In the genomic region with DNA sequence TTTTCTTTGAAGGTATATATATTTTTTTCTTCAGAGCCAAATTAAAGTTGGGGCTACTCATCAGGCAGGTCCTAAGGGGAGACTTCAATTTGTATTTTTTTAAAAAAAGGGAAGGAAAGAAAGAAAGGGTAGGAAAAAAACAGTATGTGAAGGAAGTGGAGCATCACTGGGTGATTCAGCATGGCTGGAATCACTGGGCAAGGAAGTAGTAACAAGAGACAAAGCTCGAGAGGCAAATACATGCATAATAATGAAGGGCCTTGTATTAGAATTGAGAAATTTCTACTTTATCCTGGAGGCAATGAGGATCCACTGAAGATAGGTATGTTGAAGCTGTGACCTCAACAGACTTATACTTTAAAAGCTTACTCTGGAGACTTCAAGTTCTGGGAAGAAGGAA, we compare ENCODE assay signal across 21 cellular contexts.
DNase-seq lines count a peak whose midpoint lies in the region; FAIRE-seq and TF ChIP-seq lines count a peak whose summit lies in the region.
"Had no signal": no experiment of that assay in that cellular context is flagged by ENCODE, and none has a peak within 500 bp of the region (broad histone marks: within the 10 kb centered on the region; RNA-seq: fewer than 3 reads in every experiment).

No MANE protein-coding gene starts in this region.

- peaks cover 5% of the 10 kb centered on the region for H3K36me3 Mint-ChIP-seq in astrocyte (ENCODE audit: low read depth, unreplicated experiment)
- peaks cover 5% of the 10 kb centered on the region for H3K36me3 Mint-ChIP-seq in nephron progenitor cell (ENCODE audit: low read depth)
- H3K36me3 Mint-ChIP-seq: CD14-positive monocyte had no signal

- peak; percentile 3 for DNase-seq in GM23248
- DNase-seq in astrocyte (ENCODE audit: low read depth): peak; percentile 2
- DNase-seq in fibroblast of pulmonary artery (ENCODE audit: low read depth): peak; percentile 11
- DNase-seq in nephron progenitor cell: no peak
- no peak for DNase-seq in activated CD4-positive, alpha-beta T cell treated with anti-CD3 and anti-CD28 coated beads for 4 hours
- no peak for DNase-seq in stimulated activated CD4-positive, alpha-beta T cell treated with anti-CD3 and anti-CD28 coated beads, Interleukin-2, amount 100 ng/mL, for 48 hours
- no peak for DNase-seq in OCI-LY7 (ENCODE audit: low spot score)
- DNase-seq in NCI-H2196 (lab: John Stamatoyannopoulos, UW; ENCODE audit: unreplicated experiment): no peak
- DNase-seq: AML-193, Caco-2, DMS53, KBM-7, MV-4-11, NCI-H1417, NCI-H2029, NCI-H2171, NCI-H446 treated with DMSO at 0.1 percent for 48 hours, NCI-H748 treated with DMSO at 0.1 percent for 48 hours, RPMI8226, SIG-M5 had no signal

- H3K4me3 Mint-ChIP-seq in astrocyte (ENCODE audit: unreplicated experiment) (no peak overlapping the region), nephron progenitor cell (no peak overlapping the region)
- H3K4me3 Mint-ChIP-seq: CD14-positive monocyte had no signal

- no peak overlapping the region for H3K9ac ChIP-seq in GM23248
- H3K9ac ChIP-seq in astrocyte (ENCODE audit: low read length): no peak overlapping the region

- no peak for FAIRE-seq in astrocyte (lab: Jason Lieb, UNC)

- no peaks in the 10 kb centered on the region for H3F3A ChIP-seq in GM23248 (ENCODE audit: insufficient read depth)

- CTCF ChIA-PET in OCI-LY7 (lab: Charles Lee; ENCODE audit: unreplicated experiment): interaction anchor here (0.5 kb wide), 1 partner anchor 299 kb away, joined by 5 read pairs; no protein-coding TSS in a partner anchor

- no peaks in the 10 kb centered on the region for H3K27me3 Mint-ChIP-seq in astrocyte (ENCODE audit: low read depth, unreplicated experiment)
- no peaks in the 10 kb centered on the region for H3K27me3 Mint-ChIP-seq in nephron progenitor cell (ENCODE audit: low read depth, poor library complexity)

- intact Hi-C loops in OCI-LY7 (cut with micrococcal nuclease; ENCODE audit: unreplicated experiment): no loop called here

- no peaks in the 10 kb centered on the region for H3K4me1 ChIP-seq in GM23248 (ENCODE audit: insufficient read depth)
- no peaks in the 10 kb centered on the region for H3K4me1 ChIP-seq in astrocyte (ENCODE audit: insufficient read depth, low read length)
- H3K4me1 ChIP-seq in OCI-LY7 (ENCODE audit: insufficient read depth, low read length, poor library complexity, severe bottlenecking): no peaks in the 10 kb centered on the region
- H3K4me1 ChIP-seq: Caco-2 had no signal

- in situ Hi-C loops in GM23248 (cut with MboI): no loop called here

- H3K9me3 Mint-ChIP-seq in astrocyte (ENCODE audit: unreplicated experiment): no peaks in the 10 kb centered on the region
- no peaks in the 10 kb centered on the region for H3K9me3 Mint-ChIP-seq in nephron progenitor cell

- no peak overlapping the region for H3K4me2 ChIP-seq in GM23248 (ENCODE audit: unreplicated experiment)
- no peak overlapping the region for H3K4me2 ChIP-seq in astrocyte (ENCODE audit: low read length)
- H3K4me2 ChIP-seq in OCI-LY7 (ENCODE audit: low read length): no peak overlapping the region

- no peaks in the 10 kb centered on the region for H4K20me1 ChIP-seq in GM23248 (ENCODE audit: insufficient read depth)
- H4K20me1 ChIP-seq in astrocyte (ENCODE audit: insufficient read depth, low read length): no peaks in the 10 kb centered on the region
- no peaks in the 10 kb centered on the region for H4K20me1 ChIP-seq in OCI-LY7 (ENCODE audit: insufficient read depth, low read length)

- no peak overlapping the region for H3K27ac ChIP-seq in GM23248
- H3K27ac ChIP-seq in astrocyte (ENCODE audit: low read depth, low read length): no peak overlapping the region
- H3K27ac ChIP-seq in OCI-LY7 (ENCODE audit: low read depth, low read length, poor library complexity, severe bottlenecking): no peak overlapping the region

- H3K27ac Mint-ChIP-seq in astrocyte (ENCODE audit: unreplicated experiment) (no peak overlapping the region), nephron progenitor cell (peak overlapping the region; percentile 68)
- H3K27ac Mint-ChIP-seq: CD14-positive monocyte had no signal

- TF ChIP-seq CTCF in astrocyte (IDR thresholded peaks at IDR 0.05; ENCODE audit: insufficient read depth, low read depth, low read length) (no peak), fibroblast of pulmonary artery (IDR thresholded peaks at IDR 0.05; ENCODE audit: low read length, missing control alignments) (no peak), nephron progenitor cell (IDR thresholded peaks at IDR 0.05) (no peak), OCI-LY7 (conservative IDR thresholded peaks at IDR 0.05; ENCODE audit: low read length) (no peak)

- H3K4me1 Mint-ChIP-seq in astrocyte (ENCODE audit: low read depth, unreplicated experiment) (peaks cover 3% of the 10 kb centered on the region), nephron progenitor cell (no peaks in the 10 kb centered on the region)

- no TSS peak for BruUV-seq in OCI-LY7 (replicated peaks; lab: Mats Ljungman, UMichigan)

- H3K9me2 ChIP-seq in GM23248 (ENCODE audit: insufficient read depth): no peaks in the 10 kb centered on the region
- H3K9me2 ChIP-seq in OCI-LY7 (ENCODE audit: insufficient read depth, low read length): no peaks in the 10 kb centered on the region

- POLR2A ChIA-PET in OCI-LY7 (lab: Charles Lee): interaction anchor here (1.2 kb wide), 1 partner anchor 12 kb away, joined by 6 read pairs; no protein-coding TSS in a partner anchor

- H3K79me2 ChIP-seq in GM23248 (ENCODE audit: insufficient read depth) (no peaks in the 10 kb centered on the region; the same call in 1 of the 2 replicates), astrocyte (ENCODE audit: insufficient read depth, low read length) (no peaks in the 10 kb centered on the region), OCI-LY7 (ENCODE audit: insufficient read depth, low read depth, low read length) (no peaks in the 10 kb centered on the region)

- H2AFZ ChIP-seq in GM23248 (no peak overlapping the region), astrocyte (ENCODE audit: low read depth, low read length) (no peak overlapping the region), OCI-LY7 (ENCODE audit: low read length) (no peak overlapping the region)

- peaks cover 11% of the 10 kb centered on the region for H3K36me3 ChIP-seq in GM23248 (ENCODE audit: low read depth)
- H3K36me3 ChIP-seq in astrocyte (ENCODE audit: insufficient read depth, low read length): no peaks in the 10 kb centered on the region
- H3K36me3 ChIP-seq in OCI-LY7 (ENCODE audit: insufficient read depth, low read length): no peaks in the 10 kb centered on the region

- no peaks in the 10 kb centered on the region for H3K27me3 ChIP-seq in GM23248 (replicated peaks; ENCODE audit: insufficient read depth)
- H3K27me3 ChIP-seq in astrocyte (ENCODE audit: insufficient read depth, low read length): no peaks in the 10 kb centered on the region

- H3K9me3 ChIP-seq in GM23248 (ENCODE audit: low read depth): no peaks in the 10 kb centered on the region
- no peaks in the 10 kb centered on the region for H3K9me3 ChIP-seq in astrocyte (ENCODE audit: insufficient read depth, low read depth, low read length)
- no peaks in the 10 kb centered on the region for H3K9me3 ChIP-seq in OCI-LY7 (ENCODE audit: low read length)
- H3K9me3 ChIP-seq: Caco-2 had no signal

- no peak overlapping the region for H3K4me3 ChIP-seq in GM23248
- H3K4me3 ChIP-seq in astrocyte (ENCODE audit: insufficient read depth, low read depth, low read length): no peak overlapping the region
- no peak overlapping the region for H3K4me3 ChIP-seq in fibroblast of pulmonary artery (replicated peaks; ENCODE audit: low read depth, low read length)
- no peak overlapping the region for H3K4me3 ChIP-seq in OCI-LY7 (ENCODE audit: low read depth, low read length, poor library complexity, severe bottlenecking)

- 82 to 100% methylated on average over 1 of the region's 1 CpG for WGBS in GM23248 (ENCODE audit: low coverage in 1 of 2, low lambda C conversion rate in 2 of 2, missing lambda C conversion rate in 2 of 2), 2 experiments

Comparison
In these comparisons a context has a peak if more than half of its experiments do, and no peak if none do; other contexts are left out.
1. DNase-seq: peak in GM23248 (single experiment), astrocyte (single experiment) and fibroblast of pulmonary artery (single experiment); none in nephron progenitor cell (single experiment), activated CD4-positive, alpha-beta T cell treated with anti-CD3 and anti-CD28 coated beads for 4 hours (0 of 2), stimulated activated CD4-positive, alpha-beta T cell treated with anti-CD3 and anti-CD28 coated beads, Interleukin-2, amount 100 ng/mL, for 48 hours (0 of 2), OCI-LY7 (single experiment) and NCI-H2196 (single experiment).